Comparison of ENCODE assay signal across 8 cellular contexts in the genomic region with DNA sequence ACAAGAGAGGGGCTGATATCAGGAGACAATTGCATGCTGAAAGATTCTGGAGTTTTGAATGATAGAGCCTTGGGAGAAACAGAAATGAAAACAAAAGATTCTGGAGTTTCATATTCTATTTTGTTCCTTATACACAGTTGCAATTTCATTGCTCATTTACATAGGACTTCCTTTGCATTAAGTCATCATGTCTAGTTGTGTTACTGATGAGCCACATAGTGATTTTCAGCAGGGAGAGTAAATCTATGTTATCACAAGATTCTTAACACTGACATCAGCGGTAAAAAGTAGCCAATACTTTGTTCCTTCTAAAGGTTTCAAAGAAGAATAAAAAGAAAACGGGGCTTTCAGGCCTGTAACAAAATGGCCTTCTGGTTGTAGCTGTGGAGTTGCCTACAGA. TPM values are rescaled to one million over a fixed set of nuclear protein-coding genes. Genes with fewer than 3 reads are reported as not detected.
DNase-seq lines count a peak whose midpoint lies in the region; ATAC-seq lines count a peak whose summit lies in the region.

No MANE protein-coding gene starts in this region.

- H3K27me3 Mint-ChIP-seq in activated CD4-positive, alpha-beta T cell treated with anti-CD3 and anti-CD28 coated beads, Interleukin-2, amount 10 ng/mL, durations not matched to agents 24 days and 14 days = no peaks in the 10 kb centered on the region
- no peaks in the 10 kb centered on the region for H3K27me3 Mint-ChIP-seq in activated CD8-positive, alpha-beta T cell treated with anti-CD3 and anti-CD28 coated beads, Interleukin-2, amount 10 ng/mL, durations not matched to agents 7 days and 5 days (ENCODE audit: low read depth)
- H3K27me3 Mint-ChIP-seq in stimulated activated memory B cell treated with anti-CD40 and anti-IgM and Interleukin-4, amounts not matched to agents 10 μg/mL and 1 μg/mL and 100 μg/mL, for 72 hours = no peaks in the 10 kb centered on the region

- DNase-seq in activated CD4-positive, alpha-beta T cell treated with anti-CD3 and anti-CD28 coated beads, Interleukin-2, amount 10 ng/mL, durations not matched to agents 24 days and 14 days = no peak
- DNase-seq in activated CD4-positive, alpha-beta T cell treated with anti-CD3 and anti-CD28 coated beads, Interleukin-2, amount 50 U/mL, for 48 hours = no peak
- DNase-seq in activated CD8-positive, alpha-beta T cell treated with anti-CD3 and anti-CD28 coated beads, Interleukin-2, amount 10 ng/mL, durations not matched to agents 7 days and 5 days = no peak
- DNase-seq in inferior parietal cortex (ENCODE audit: extremely low spot score) (no peak), NCI-H69 (lab: John Stamatoyannopoulos, UW) (no peak)
- DNase-seq in stimulated activated CD4-positive, alpha-beta T cell treated with anti-CD3 and anti-CD28 coated beads, Interleukin-15, amount 100 ng/mL, for 24 hours = no peak

- peak overlapping the region; percentile 54 for H3K4me3 Mint-ChIP-seq in activated CD4-positive, alpha-beta T cell treated with anti-CD3 and anti-CD28 coated beads, Interleukin-2, amount 10 ng/mL, durations not matched to agents 24 days and 14 days
- peak overlapping the region; percentile 59 for H3K4me3 Mint-ChIP-seq in activated CD8-positive, alpha-beta T cell treated with anti-CD3 and anti-CD28 coated beads, Interleukin-2, amount 10 ng/mL, durations not matched to agents 7 days and 5 days
- peak overlapping the region; percentile 82 for H3K4me3 Mint-ChIP-seq in stimulated activated memory B cell treated with anti-CD40 and anti-IgM and Interleukin-4, amounts not matched to agents 10 μg/mL and 1 μg/mL and 100 μg/mL, for 72 hours

- peak overlapping the region; percentile 58 for H3K27ac Mint-ChIP-seq in activated CD4-positive, alpha-beta T cell treated with anti-CD3 and anti-CD28 coated beads, Interleukin-2, amount 10 ng/mL, durations not matched to agents 24 days and 14 days
- peak overlapping the region; percentile 83 for H3K27ac Mint-ChIP-seq in activated CD8-positive, alpha-beta T cell treated with anti-CD3 and anti-CD28 coated beads, Interleukin-2, amount 10 ng/mL, durations not matched to agents 7 days and 5 days
- peak overlapping the region; percentile 92 for H3K27ac Mint-ChIP-seq in stimulated activated memory B cell treated with anti-CD40 and anti-IgM and Interleukin-4, amounts not matched to agents 10 μg/mL and 1 μg/mL and 100 μg/mL, for 72 hours

- peak; percentile 30 for ATAC-seq in HG03060 (IDR thresholded peaks at IDR 0.05; ENCODE audit: low read depth, unreplicated experiment)
- peak; percentile 71 for ATAC-seq in activated CD8-positive, alpha-beta T cell treated with anti-CD3 and anti-CD28 coated beads, Interleukin-2, amount 10 ng/mL, durations not matched to agents 7 days and 5 days
- ATAC-seq in stimulated activated memory B cell treated with anti-CD40 and anti-IgM and Interleukin-4, amounts not matched to agents 10 μg/mL and 1 μg/mL and 100 μg/mL, for 72 hours = peak; percentile 72

- POLR2A ChIA-PET in activated CD8-positive, alpha-beta T cell treated with anti-CD3 and anti-CD28 coated beads, Interleukin-2, amount 10 ng/mL, durations not matched to agents 7 days and 5 days (lab: Charles Lee) = interaction anchor here (0.6 to 1.6 kb wide), 2 partner anchors 82 to 151 kb away, joined by 3 to 5 read pairs; partner anchors contain the start of gene YWHAQ

- H3K9me3 Mint-ChIP-seq in activated CD4-positive, alpha-beta T cell treated with anti-CD3 and anti-CD28 coated beads, Interleukin-2, amount 10 ng/mL, durations not matched to agents 24 days and 14 days = no peaks in the 10 kb centered on the region
- H3K9me3 Mint-ChIP-seq in activated CD8-positive, alpha-beta T cell treated with anti-CD3 and anti-CD28 coated beads, Interleukin-2, amount 10 ng/mL, durations not matched to agents 7 days and 5 days (ENCODE audit: insufficient read depth) = no peaks in the 10 kb centered on the region
- H3K9me3 Mint-ChIP-seq in stimulated activated memory B cell treated with anti-CD40 and anti-IgM and Interleukin-4, amounts not matched to agents 10 μg/mL and 1 μg/mL and 100 μg/mL, for 72 hours = no peaks in the 10 kb centered on the region

- peaks cover 12% of the 10 kb centered on the region for H3K36me3 Mint-ChIP-seq in activated CD4-positive, alpha-beta T cell treated with anti-CD3 and anti-CD28 coated beads, Interleukin-2, amount 10 ng/mL, durations not matched to agents 24 days and 14 days (ENCODE audit: low read depth)
- peaks cover 8% of the 10 kb centered on the region for H3K36me3 Mint-ChIP-seq in activated CD8-positive, alpha-beta T cell treated with anti-CD3 and anti-CD28 coated beads, Interleukin-2, amount 10 ng/mL, durations not matched to agents 7 days and 5 days (ENCODE audit: low read depth)
- no peaks in the 10 kb centered on the region for H3K36me3 Mint-ChIP-seq in stimulated activated memory B cell treated with anti-CD40 and anti-IgM and Interleukin-4, amounts not matched to agents 10 μg/mL and 1 μg/mL and 100 μg/mL, for 72 hours

- CTCF ChIA-PET in activated CD8-positive, alpha-beta T cell treated with anti-CD3 and anti-CD28 coated beads, Interleukin-2, amount 10 ng/mL, durations not matched to agents 7 days and 5 days (lab: Charles Lee) = interaction anchor here (0.6 to 1.4 kb wide), 3 partner anchors 8 to 16 kb away, joined by 3 to 5 read pairs (median 3); no protein-coding TSS in a partner anchor

- H3K4me1 Mint-ChIP-seq in activated CD4-positive, alpha-beta T cell treated with anti-CD3 and anti-CD28 coated beads, Interleukin-2, amount 10 ng/mL, durations not matched to agents 24 days and 14 days = peaks cover 58% of the 10 kb centered on the region
- peaks cover 66% of the 10 kb centered on the region for H3K4me1 Mint-ChIP-seq in activated CD8-positive, alpha-beta T cell treated with anti-CD3 and anti-CD28 coated beads, Interleukin-2, amount 10 ng/mL, durations not matched to agents 7 days and 5 days (ENCODE audit: low read depth)
- H3K4me1 Mint-ChIP-seq in stimulated activated memory B cell treated with anti-CD40 and anti-IgM and Interleukin-4, amounts not matched to agents 10 μg/mL and 1 μg/mL and 100 μg/mL, for 72 hours = peaks cover 93% of the 10 kb centered on the region

- intact Hi-C loops in activated CD4-positive, alpha-beta T cell treated with anti-CD3 and anti-CD28 coated beads, Interleukin-2, amount 10 ng/mL, durations not matched to agents 24 days and 14 days (cut with micrococcal nuclease) = loop anchor here (1.0 kb wide), 1 partner anchor 42 kb away; no protein-coding TSS in a partner anchor

RNA-seq across cellular contexts. Expression of gene ADAM17, which starts 7.1 kb away (rescaled TPM):
- total RNA-seq in activated CD4-positive, alpha-beta T cell treated with anti-CD3 and anti-CD28 coated beads, Interleukin-2, amount 10 ng/mL, durations not matched to agents 24 days and 14 days = 25.6 and 26.5 TPM in 2 replicates
- total RNA-seq in activated CD8-positive, alpha-beta T cell treated with anti-CD3 and anti-CD28 coated beads, Interleukin-2, amount 10 ng/mL, durations not matched to agents 7 days and 5 days = 10 to 100 TPM; 20.7 to 25.0 TPM
